Comparison of ENCODE assay signal across 8 cellular contexts in genomic region chr6:110357696-110358535, GRCh38. TPM values are rescaled to one million over a fixed set of nuclear protein-coding genes. Genes with fewer than 3 reads are reported as not detected.
A peak's percentile ranks its signal among the peaks of the same experiment; 100 is the strongest.
DNase-seq lines count a peak whose midpoint lies in the region; ATAC-seq and TF ChIP-seq lines count a peak whose summit lies in the region.

METTL24 (minus strand) TSS chr6:110358349; CDS start chr6:110358272, 77 bp downstream.

- no peak within 1 kb of the TSS for H3K27ac Mint-ChIP-seq in HFFc6

- peaks cover 55% of the 10 kb centered on the region for H3K27me3 Mint-ChIP-seq in HFFc6 (ENCODE audit: insufficient read depth)

- TF ChIP-seq CTCF in HFFc6 (IDR thresholded peaks at IDR 0.05) = no peak
- TF ChIP-seq CTCF in astrocyte of the cerebellum (IDR thresholded peaks at IDR 0.05; ENCODE audit: low read depth, low read length, missing control alignments) = no peak

- H3K9ac ChIP-seq in BLaER1 treated with 17β-estradiol and CSF1 and Interleukin-3, amounts not matched to agents 10 nM and 100 nM = peak within 1 kb of the TSS in 5 of 11 experiments; percentile 16 to 29 (median 27); a peak in 4 of 22 replicates

- peak within 1 kb of the TSS; percentile 67; the same call in 1 of the 2 replicates for H3K4me3 Mint-ChIP-seq in HFFc6

- peaks cover 45 to 61% (median 54%) of the 10 kb centered on the region in 11 experiments for H3K27me3 ChIP-seq in BLaER1 treated with 17β-estradiol and CSF1 and Interleukin-3, amounts not matched to agents 10 nM and 100 nM

- DNase-seq in HFFc6 = no peak
- no peak for DNase-seq in astrocyte of the cerebellum (ENCODE audit: low read depth)
- DNase-seq in islet precursor cell = peak; percentile 67
- DNase-seq in stimulated activated naive CD8-positive, alpha-beta T cell treated with anti-CD3 and anti-CD28 coated beads, Interleukin-15, Interleukin-2, amounts not matched to agents 100 U/mL and 50 U/mL, for 24 hours = peak; percentile 26
- no peak for DNase-seq in SIG-M5 treated with dmso at 0.1 percent for 504 hours (lab: John Stamatoyannopoulos, UW; ENCODE audit: unreplicated experiment)
- DNase-seq in glomerular visceral epithelial cell (ENCODE audit: extremely low spot score) = no peak

- H3K4me1 ChIP-seq in BLaER1 treated with 17β-estradiol and CSF1 and Interleukin-3, amounts not matched to agents 10 nM and 100 nM = peaks cover 0 to 10% (median 7%) of the 10 kb centered on the region in 10 experiments; a peak in 8 of 20 replicates

- in situ Hi-C loops in astrocyte of the cerebellum (cut with HindIII; ENCODE audit: low sequenced_read_pairs) = no loop called here

- peak within 1 kb of the TSS; percentile 47 to 70 (median 58) for H3K4me3 ChIP-seq in BLaER1 treated with 17β-estradiol and CSF1 and Interleukin-3, amounts not matched to agents 10 nM and 100 nM
- peak within 1 kb of the TSS; percentile 42 for H3K4me3 ChIP-seq in astrocyte of the cerebellum (ENCODE audit: low read depth, low read length)

- peak; percentile 68 for ATAC-seq in stimulated activated naive CD8-positive, alpha-beta T cell treated with anti-CD3 and anti-CD28 coated beads, Interleukin-15, Interleukin-2, amounts not matched to agents 100 U/mL and 50 U/mL, for 24 hours
- no peak for ATAC-seq in HG03571 (IDR thresholded peaks at IDR 0.05; ENCODE audit: unreplicated experiment)

- peak within 1 kb of the TSS; percentile 65 to 92 (median 83) for H3K4me2 ChIP-seq in BLaER1 treated with 17β-estradiol and CSF1 and Interleukin-3, amounts not matched to agents 10 nM and 100 nM

- peaks cover 7% of the 10 kb centered on the region; the same call in 1 of the 2 replicates for H3K9me3 Mint-ChIP-seq in HFFc6

- peaks cover 8% of the 10 kb centered on the region for H3K36me3 Mint-ChIP-seq in HFFc6 (ENCODE audit: low read depth)

- H3K27ac ChIP-seq in BLaER1 treated with 17β-estradiol and CSF1 and Interleukin-3, amounts not matched to agents 10 nM and 100 nM = no peak within 1 kb of the TSS

- no peaks in the 10 kb centered on the region for H4K20me1 ChIP-seq in BLaER1 treated with 17β-estradiol and CSF1 and Interleukin-3, amounts not matched to agents 10 nM and 100 nM

- H3K36me3 ChIP-seq in BLaER1 treated with 17β-estradiol and CSF1 and Interleukin-3, amounts not matched to agents 10 nM and 100 nM = peaks cover 0 to 6% (median 0%) of the 10 kb centered on the region in 11 experiments; a peak in 2 of 22 replicates

- peaks cover 29 to 40% (median 35%) of the 10 kb centered on the region in 11 experiments for H3K9me3 ChIP-seq in BLaER1 treated with 17β-estradiol and CSF1 and Interleukin-3, amounts not matched to agents 10 nM and 100 nM (replicated peaks in 1 of 11)

- no peaks in the 10 kb centered on the region for H3K4me1 Mint-ChIP-seq in HFFc6 (ENCODE audit: low read depth)

RNA-seq across cellular contexts. Expression of gene METTL24, which starts in this region (rescaled TPM):
- not detected for total RNA-seq in HFFc6 (2021; fragmentation: NEBNext Ultra II Directional; extraction: Animal tissue kit (Norgen Biotek cat#: 25700))

Comparison
In these comparisons a context has a peak if more than half of its experiments do, and no peak if none do; other contexts are left out.
1. DNase-seq: peak in islet precursor cell (single experiment) and stimulated activated naive CD8-positive, alpha-beta T cell treated with anti-CD3 and anti-CD28 coated beads, Interleukin-15, Interleukin-2, amounts not matched to agents 100 U/mL and 50 U/mL, for 24 hours (single experiment); none in HFFc6 (single experiment), astrocyte of the cerebellum (single experiment), SIG-M5 treated with dmso at 0.1 percent for 504 hours (single experiment) and glomerular visceral epithelial cell (single experiment).